In the genomic region with DNA sequence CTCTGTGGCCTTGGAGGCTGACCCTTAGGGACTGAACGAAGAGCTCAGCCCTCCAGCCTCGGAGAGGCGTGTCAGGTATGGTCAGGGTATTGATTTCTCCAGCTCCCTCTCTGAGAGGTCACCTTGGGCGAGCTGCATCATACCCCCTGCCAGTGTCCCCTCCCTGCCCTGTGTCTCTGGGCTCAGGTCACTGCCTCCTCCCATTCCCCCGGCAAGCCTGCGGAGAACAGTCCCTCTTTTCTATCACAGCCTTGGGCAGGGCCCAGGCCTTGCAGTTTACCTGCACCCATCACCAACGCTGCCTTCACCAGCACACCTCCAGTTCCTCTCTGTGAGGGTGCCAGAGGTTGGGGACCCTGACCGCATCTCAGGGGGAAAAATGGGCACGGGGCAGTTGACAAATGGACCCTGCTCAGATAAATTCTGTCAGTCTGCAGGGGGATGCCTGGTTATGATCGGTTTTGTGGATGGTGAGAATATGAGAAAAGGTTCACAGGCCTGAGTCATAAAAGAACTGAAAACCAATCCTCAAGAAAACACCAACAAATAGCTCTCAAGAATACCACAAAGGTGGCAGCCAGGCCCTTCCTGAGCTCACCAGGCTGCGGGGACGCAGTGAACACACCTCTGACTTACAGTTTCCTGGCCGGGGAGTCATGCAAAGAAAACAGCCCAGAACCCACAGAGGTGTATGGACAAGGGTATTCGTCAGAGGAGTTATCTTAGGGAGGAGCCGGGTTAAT, we compare ENCODE assay signal across 1 cellular context.
TF ChIP-seq lines count a peak whose summit lies in the region.

No MANE protein-coding gene starts in this region.

TF ChIP-seq in HepG2, 621 proteins besides CTCF, POLR2A, EP300 and RAD21:
- TF ChIP-seq ZNF441 (CRISPR knock-in tag; IDR thresholded peaks at IDR 0.05; ENCODE audit: borderline replicate concordance) (no peak), TP53 (CRISPR knock-in tag; conservative IDR thresholded peaks at IDR 0.05) (no peak), ESRRA (CRISPR knock-in tag; IDR thresholded peaks at IDR 0.05; ENCODE audit: low read depth) (peak; percentile 63; the same call in 1 of the 2 replicates)
TF ChIP-seq in HepG2: peak in this region for 1.
